ENCODE assay signal across 33 cellular contexts in genomic region chr6:45231660-45232059, GRCh38.
"Had no signal": no experiment of that assay in that cellular context is flagged by ENCODE, and none has a peak within 500 bp of the region (broad histone marks: within the 10 kb centered on the region; RNA-seq: fewer than 3 reads in every experiment).

No MANE protein-coding gene starts in this region.

- DNase-seq: activated effector memory CD4-positive, alpha-beta T cell treated with anti-CD3 and anti-CD28 coated beads, Interleukin-2, amount 50 U/mL, for 16 hours; activated effector memory CD4-positive, alpha-beta T cell treated with Interleukin-2 at 50 U/mL for 16 hours; activated gamma-delta T cell; activated gamma-delta T cell treated with Interleukin-2 at 50 U/mL for 16 hours; activated naive CD4-positive, alpha-beta T cell; activated naive CD4-positive, alpha-beta T cell treated with anti-CD3 and anti-CD28 coated beads for 36 hours; activated naive CD4-positive, alpha-beta T cell treated with anti-CD3 and anti-CD28 coated beads, Interleukin-2, amount 10 ng/mL, durations not matched to agents 7 days and 5 days; activated naive CD4-positive, alpha-beta T cell treated with anti-CD3 and anti-CD28 coated beads, Interleukin-2, amount 50 U/mL, for 16 hours; activated naive CD4-positive, alpha-beta T cell treated with Interleukin-2 at 50 U/mL for 16 hours; activated naive CD8-positive, alpha-beta T cell treated with anti-CD3 and anti-CD28 coated beads for 36 hours; activated naive CD8-positive, alpha-beta T cell treated with anti-CD3 and anti-CD28 coated beads, Interleukin-2, amount 10 ng/mL, durations not matched to agents 7 days and 5 days; activated naive CD8-positive, alpha-beta T cell treated with anti-CD3 and anti-CD28 coated beads, Interleukin-2, amount 50 U/mL, for 24 hours; activated T-cell treated with anti-CD3 and anti-CD28 coated beads, Interleukin-2, amount 50 U/mL, for 1 hour; activated T-cell treated with anti-CD3 and anti-CD28 coated beads, Interleukin-2, amount 50 U/mL, for 24 hours; activated T-cell treated with anti-CD3 and anti-CD28 coated beads, Interleukin-2, amount 50 U/mL, for 4 hours; activated T-cell treated with anti-CD3 and anti-CD28 coated beads, Interleukin-2, amount 50 U/mL, for 48 hours; activated T-cell treated with anti-CD3 and anti-CD28 coated beads, Interleukin-2, amount 50 U/mL, for 72 hours; adrenal gland; amniotic stem cell; amygdala; anterior cingulate cortex; aorta; body of pancreas; brain microvascular endothelial cell; caudate nucleus; central memory CD4-positive, alpha-beta T cell; cerebellar nuclear complex had no signal

- H3K4me3 ChIP-seq: adrenal gland, ascending aorta, body of pancreas, breast epithelium, cardiac muscle cell had no signal

- H3K27ac ChIP-seq: adrenal gland, ascending aorta, body of pancreas, brain microvascular endothelial cell, breast epithelium, cardiac muscle cell had no signal

- ATAC-seq: activated naive CD4-positive, alpha-beta T cell treated with anti-CD3 and anti-CD28 coated beads, Interleukin-2, amount 50 U/mL, for 72 hours; activated naive CD8-positive, alpha-beta T cell treated with anti-CD3 and anti-CD28 coated beads, Interleukin-2, amount 50 U/mL, for 24 hours; activated T-cell treated with anti-CD3 and anti-CD28 coated beads, Interleukin-2, amount 50 U/mL, for 4 hours; activated T-cell treated with anti-CD3 and anti-CD28 coated beads, Interleukin-2, amount 50 U/mL, for 72 hours; activated T-helper 17 cell treated with anti-CD3 and anti-CD28 coated beads, Interleukin-2, amount 50 U/mL, for 72 hours; body of pancreas had no signal

- H3K27me3 ChIP-seq: adrenal gland, ascending aorta, body of pancreas, brain microvascular endothelial cell, breast epithelium, cardiac muscle cell had no signal

- FAIRE-seq: astrocyte had no signal

- H3K4me1 ChIP-seq: adrenal gland, ascending aorta, body of pancreas, breast epithelium had no signal

- H3K36me3 ChIP-seq: adrenal gland, ascending aorta, brain microvascular endothelial cell, breast epithelium, cardiac muscle cell had no signal

- H3K9me3 ChIP-seq: body of pancreas had no signal
